Comparison of ENCODE assay signal across 8 cellular contexts in genomic region chr12:57590536-57590891, GRCh38. TPM values are rescaled to one million over a fixed set of nuclear protein-coding genes. Genes with fewer than 3 reads are reported as not detected.
DNase-seq lines count a peak whose midpoint lies in the region; TF ChIP-seq lines count a peak whose summit lies in the region.

No MANE protein-coding gene starts in this region.

- H3K9me2 ChIP-seq in Loucy (replicated peaks; ENCODE audit: low read depth, low read length) (no peaks in the 10 kb centered on the region), neural cell (ENCODE audit: insufficient read depth, low read length) (no peaks in the 10 kb centered on the region)

- POLR2A ChIA-PET in CD4-positive, alpha-beta memory T cell (lab: Charles Lee; ENCODE audit: partially characterized antibody) = interaction anchor here (0.8 to 1.7 kb wide), 8 partner anchors 9 to 162 kb away, joined by 3 to 5 read pairs (median 4); partner anchors contain the start of genes CDK4, GLI1 and TSPAN31

- H3K9ac ChIP-seq in Loucy (ENCODE audit: low read depth, low read length, poor library complexity, severe bottlenecking) (peak overlapping the region; percentile 74), neural cell (ENCODE audit: low read length) (peak overlapping the region; percentile 74)

- H3K4me3 ChIP-seq in CD4-positive, alpha-beta memory T cell (ENCODE audit: low read length in 2 of 2) = peak overlapping the region; percentile 54 to 87
- H3K4me3 ChIP-seq in Loucy (ENCODE audit: low read length, poor library complexity, severe bottlenecking) (peak overlapping the region; percentile 87), neural cell (ENCODE audit: low read length) (peak overlapping the region; percentile 96)

- no peaks in the 10 kb centered on the region for H3K27me3 Mint-ChIP-seq in CD4-positive, alpha-beta memory T cell
- peaks cover 5% of the 10 kb centered on the region for H3K27me3 Mint-ChIP-seq in dendritic cell treated with granulocyte-macrophage colony-stimulating factor and Interleukin-4, amounts not matched to agents 40 ng/mL and 50 ng/mL, for 4 days

- no peak for TF ChIP-seq CTCF in Loucy (conservative IDR thresholded peaks at IDR 0.05; ENCODE audit: low read length)
- TF ChIP-seq CTCF in neural cell (IDR thresholded peaks at IDR 0.05; ENCODE audit: poor library complexity, severe bottlenecking) = no peak

- H3K79me2 ChIP-seq in Loucy (ENCODE audit: insufficient read depth, low read length) (peaks cover 33% of the 10 kb centered on the region; the same call in 1 of the 2 replicates), neural cell (replicated peaks; ENCODE audit: insufficient read depth, low read length) (peaks cover 2% of the 10 kb centered on the region)

- H2AFZ ChIP-seq in Loucy (ENCODE audit: low read length) (peak overlapping the region; percentile 95), neural cell (ENCODE audit: low read depth, low read length) (peak overlapping the region; percentile 60)

- peak overlapping the region; percentile 73 to 96 (median 91) for H3K27ac Mint-ChIP-seq in CD4-positive, alpha-beta memory T cell
- peak overlapping the region; percentile 69 for H3K27ac Mint-ChIP-seq in dendritic cell treated with granulocyte-macrophage colony-stimulating factor and Interleukin-4, amounts not matched to agents 40 ng/mL and 50 ng/mL, for 4 days

- intact Hi-C loops in CD4-positive, alpha-beta memory T cell (cut with micrococcal nuclease) = loop anchor here (2.0 kb wide), 3 partner anchors 20 to 44 kb away; partner anchors contain the start of genes ARHGEF25 and DCTN2
- intact Hi-C loops in dendritic cell treated with granulocyte-macrophage colony-stimulating factor and Interleukin-4, amounts not matched to agents 40 ng/mL and 50 ng/mL, for 4 days (cut with micrococcal nuclease) = no loop called here

- peaks cover 27% of the 10 kb centered on the region for H3K4me1 ChIP-seq in CD4-positive, alpha-beta memory T cell (ENCODE audit: insufficient read depth, low read length)
- peaks cover 22% of the 10 kb centered on the region for H3K4me1 ChIP-seq in Loucy (ENCODE audit: insufficient read depth, low read length, poor library complexity, severe bottlenecking)

- peaks cover 10 to 18% of the 10 kb centered on the region in 2 donors for H3K36me3 Mint-ChIP-seq in CD4-positive, alpha-beta memory T cell
- H3K36me3 Mint-ChIP-seq in dendritic cell treated with granulocyte-macrophage colony-stimulating factor and Interleukin-4, amounts not matched to agents 40 ng/mL and 50 ng/mL, for 4 days (ENCODE audit: low read depth) = peaks cover 14% of the 10 kb centered on the region

- H3K4me3 Mint-ChIP-seq in CD4-positive, alpha-beta memory T cell = peak overlapping the region; percentile 86 to 92 (median 90)
- H3K4me3 Mint-ChIP-seq in dendritic cell treated with granulocyte-macrophage colony-stimulating factor and Interleukin-4, amounts not matched to agents 40 ng/mL and 50 ng/mL, for 4 days = peak overlapping the region; percentile 92

- H3K36me3 ChIP-seq in CD4-positive, alpha-beta memory T cell (ENCODE audit: insufficient read depth, low read length) = peaks cover 5% of the 10 kb centered on the region
- H3K36me3 ChIP-seq in Loucy (ENCODE audit: insufficient read depth, low read length) (peaks cover under 1% of the 10 kb centered on the region; the same call in 1 of the 2 replicates), neural cell (ENCODE audit: insufficient read depth, low read length) (no peaks in the 10 kb centered on the region)

- no peaks in the 10 kb centered on the region for H3K9me3 ChIP-seq in CD4-positive, alpha-beta memory T cell (ENCODE audit: control insufficient read depth in 1 of 2, low read length in 2 of 2)
- H3K9me3 ChIP-seq in Loucy (ENCODE audit: insufficient read depth, low read depth, low read length) (no peaks in the 10 kb centered on the region), neural cell (ENCODE audit: low read length) (no peaks in the 10 kb centered on the region)

- H3F3A ChIP-seq in Loucy (ENCODE audit: low read depth) (no peaks in the 10 kb centered on the region), neural cell (ENCODE audit: insufficient read depth, low read length, poor library complexity, severe bottlenecking) (no peaks in the 10 kb centered on the region)

- H3K27me3 ChIP-seq in CD4-positive, alpha-beta memory T cell (ENCODE audit: insufficient read depth, low read length) = no peaks in the 10 kb centered on the region
- H3K27me3 ChIP-seq in Loucy (ENCODE audit: insufficient read depth, low read length, poor library complexity, severe bottlenecking) (no peaks in the 10 kb centered on the region), neural cell (ENCODE audit: insufficient read depth, low read depth, low read length) (no peaks in the 10 kb centered on the region)

- peaks cover 23 to 39% (median 30%) of the 10 kb centered on the region in 4 donors for H3K4me1 Mint-ChIP-seq in CD4-positive, alpha-beta memory T cell
- peaks cover 25% of the 10 kb centered on the region for H3K4me1 Mint-ChIP-seq in dendritic cell treated with granulocyte-macrophage colony-stimulating factor and Interleukin-4, amounts not matched to agents 40 ng/mL and 50 ng/mL, for 4 days (ENCODE audit: low read depth)

- TF ChIP-seq EP300 in neural cell (conservative IDR thresholded peaks at IDR 0.05; ENCODE audit: poor library complexity, severe bottlenecking) = no peak

- H4K20me1 ChIP-seq in Loucy (ENCODE audit: insufficient read depth, low read length, poor library complexity, severe bottlenecking) = no peaks in the 10 kb centered on the region
- no peaks in the 10 kb centered on the region for H4K20me1 ChIP-seq in neural cell (ENCODE audit: insufficient read depth)

- TF ChIP-seq RAD21 in neural cell (conservative IDR thresholded peaks at IDR 0.05) = no peak

- H3K4me2 ChIP-seq in Loucy (ENCODE audit: low read depth, low read length, poor library complexity, severe bottlenecking) (peak overlapping the region; percentile 98), neural cell (ENCODE audit: low read length) (peak overlapping the region; percentile 94)

- DNase-seq in CD4-positive, alpha-beta memory T cell = no peak
- DNase-seq in retina = no peak
- DNase-seq in occipital lobe (lab: John Stamatoyannopoulos, UW) = no peak
- no peak for DNase-seq in dermis blood vessel endothelial cell
- no peak for DNase-seq in 8988T

- peak overlapping the region; percentile 63 for H3K27ac ChIP-seq in CD4-positive, alpha-beta memory T cell (ENCODE audit: low read depth, low read length)
- H3K27ac ChIP-seq in neural cell (ENCODE audit: low read length) = no peak overlapping the region

- CTCF ChIA-PET in CD4-positive, alpha-beta memory T cell (lab: Charles Lee; ENCODE audit: partially characterized antibody) = interaction anchor here (0.6 to 4.2 kb wide), 7 partner anchors 7 to 131 kb away, joined by 3 to 60 read pairs (median 5); partner anchors contain the start of genes B4GALNT1, GLI1 and OS9

- no peaks in the 10 kb centered on the region for H3K9me3 Mint-ChIP-seq in CD4-positive, alpha-beta memory T cell
- no peaks in the 10 kb centered on the region for H3K9me3 Mint-ChIP-seq in dendritic cell treated with granulocyte-macrophage colony-stimulating factor and Interleukin-4, amounts not matched to agents 40 ng/mL and 50 ng/mL, for 4 days

TF ChIP-seq in neural cell, 6 proteins besides CTCF, POLR2A, EP300 and RAD21 (continues in another document):
- TF ChIP-seq SMC3 (conservative IDR thresholded peaks at IDR 0.05; ENCODE audit: poor library complexity) (no peak), MXI1 (conservative IDR thresholded peaks at IDR 0.05; ENCODE audit: poor library complexity, severe bottlenecking) (no peak), POLR2AphosphoS5 (IDR thresholded peaks at IDR 0.05) (no peak)

RNA-seq across cellular contexts. Expression of gene PIP4K2C, which starts 0.5 kb away (rescaled TPM):
- 10 to 100 TPM; 32.4 to 36.0 TPM for total RNA-seq in CD4-positive, alpha-beta memory T cell
- 10 to 100 TPM; 30.4 to 45.0 TPM for polyA plus RNA-seq in CD4-positive, alpha-beta memory T cell
- 22.1 and 31.0 TPM in 2 replicates for polyA plus RNA-seq in neural cell
- polyA minus RNA-seq in neural cell = 13.1 and 21.6 TPM in 2 replicates
- total RNA-seq in occipital lobe (13.6 TPM), dermis blood vessel endothelial cell (10.2 and 15.4 TPM in 2 replicates)

RNA-seq across cellular contexts. Expression of gene DTX3, which starts 14.1 kb away (rescaled TPM):
- total RNA-seq in CD4-positive, alpha-beta memory T cell = 10 to 100 TPM; 33.8 to 37.1 TPM
- polyA plus RNA-seq in CD4-positive, alpha-beta memory T cell = 1 to 10 TPM; 4.2 to 6.2 TPM
- polyA plus RNA-seq in neural cell = 141 and 163 TPM in 2 replicates
- polyA minus RNA-seq in neural cell = 68.3 and 78.4 TPM in 2 replicates
- total RNA-seq in occipital lobe = 44.5 TPM
- 1.9 and 2.4 TPM in 2 replicates for total RNA-seq in dermis blood vessel endothelial cell

RNA-seq across cellular contexts. Expression of gene ARHGEF25, which starts 20.7 kb away (rescaled TPM):
- under 1 TPM; 0.47 to 0.67 TPM for total RNA-seq in CD4-positive, alpha-beta memory T cell
- polyA plus RNA-seq in CD4-positive, alpha-beta memory T cell = not detected
- 12.9 and 18.8 TPM in 2 replicates for polyA plus RNA-seq in neural cell
- 6.6 and 6.7 TPM in 2 replicates for polyA minus RNA-seq in neural cell
- total RNA-seq in occipital lobe = 49.4 TPM
- total RNA-seq in dermis blood vessel endothelial cell = 0.68 and 0.74 TPM in 2 replicates

RNA-seq across cellular contexts. Expression of gene KIF5A, which starts 40.7 kb away (rescaled TPM):
- total RNA-seq in CD4-positive, alpha-beta memory T cell = under 1 TPM; 0.96 to 1.00 TPM
- polyA plus RNA-seq in CD4-positive, alpha-beta memory T cell = not detected
- 58.8 and 67.5 TPM in 2 replicates for polyA plus RNA-seq in neural cell
- 80.1 and 98.9 TPM in 2 replicates for polyA minus RNA-seq in neural cell
- total RNA-seq in occipital lobe (50.2 TPM), dermis blood vessel endothelial cell (0.09 and 0.17 TPM in 2 replicates)

RNA-seq across cellular contexts. Expression of gene B4GALNT1, which starts 42.5 kb away (rescaled TPM):
- total RNA-seq in CD4-positive, alpha-beta memory T cell = not detected
- not detected for polyA plus RNA-seq in CD4-positive, alpha-beta memory T cell
- 99.9 and 152 TPM in 2 replicates for polyA plus RNA-seq in neural cell
- polyA minus RNA-seq in neural cell = 113 and 119 TPM in 2 replicates
- total RNA-seq in occipital lobe (45.2 TPM), dermis blood vessel endothelial cell (0.14 TPM in 1 of 2 replicates, not detected in the other)

Comparison
In these comparisons a context has a peak if more than half of its experiments do, and no peak if none do; other contexts are left out.
1. RNA of gene DTX3, which starts 14.1 kb away (total RNA-seq): 44.5 TPM in occipital lobe (single experiment) and 33.8 to 37.1 TPM in CD4-positive, alpha-beta memory T cell; 1.9 to 2.4 TPM in dermis blood vessel endothelial cell; every median in the first group is over 10 times any median in the second.
2. RNA of gene ARHGEF25, which starts 20.7 kb away (total RNA-seq): 49.4 TPM in occipital lobe (single experiment); 0.68 to 0.74 TPM in dermis blood vessel endothelial cell and 0.47 to 0.67 TPM in CD4-positive, alpha-beta memory T cell; every median in the first group is over 10 times any median in the second.
3. Peak in every context shown above with its lines, with median percentiles within 50 percentile points of each other: H3K4me3 ChIP-seq.